9 cellular contexts compared by ENCODE assay signal in the genomic region with DNA sequence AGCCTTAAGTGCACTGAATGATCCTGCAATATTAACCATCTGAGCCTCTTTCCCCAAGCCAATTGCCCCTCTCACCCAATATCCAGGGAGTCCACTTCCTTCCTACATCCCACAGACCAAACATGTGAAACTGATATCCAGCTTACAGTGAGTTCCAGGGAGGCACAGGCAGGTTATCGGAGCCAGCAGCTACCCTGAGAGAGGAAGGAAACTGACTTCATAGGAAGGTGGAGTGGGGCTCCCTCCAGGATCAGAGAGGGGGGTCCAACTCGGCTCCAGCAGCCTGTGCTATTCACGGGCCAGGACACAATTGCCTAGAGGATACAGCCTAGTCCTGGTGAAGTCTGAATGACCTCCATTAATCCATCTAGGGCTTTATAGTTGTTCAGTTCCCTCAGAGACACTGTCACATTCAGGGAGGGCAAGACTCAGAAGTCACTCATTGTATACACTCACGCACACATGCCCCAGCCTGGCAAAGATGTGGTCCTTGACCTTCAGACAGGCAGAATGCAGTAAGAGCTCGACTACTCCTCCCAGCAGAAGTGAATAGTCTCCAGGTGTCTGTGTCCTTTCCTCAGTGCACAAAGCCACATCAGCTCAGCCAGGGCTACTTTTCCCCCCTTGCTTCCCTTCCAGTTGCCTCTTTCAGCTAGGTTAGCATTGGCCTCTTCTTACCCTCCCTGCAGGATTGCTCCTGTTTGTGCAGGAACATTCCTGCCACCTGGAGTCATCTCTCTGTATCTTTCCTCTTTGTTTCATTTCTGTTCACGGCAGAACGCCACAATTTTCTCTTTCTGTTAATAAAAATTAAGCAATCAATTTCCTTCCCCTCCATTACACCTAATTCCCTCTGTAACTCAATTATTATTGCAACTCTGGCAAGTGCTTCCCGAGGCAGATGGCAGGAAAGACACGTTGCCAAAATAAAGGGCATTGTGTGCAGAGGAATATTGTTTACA.
DNase-seq lines count a peak whose midpoint lies in the region; ATAC-seq and TF ChIP-seq lines count a peak whose summit lies in the region.
"Had no signal": no experiment of that assay in that cellular context is flagged by ENCODE, and none has a peak within 500 bp of the region (broad histone marks: within the 10 kb centered on the region; RNA-seq: fewer than 3 reads in every experiment).

No MANE protein-coding gene starts in this region.

- intact Hi-C loops in head of caudate nucleus (cut with DNase I), result no loop called here

- DNase-seq in AG04450 (ENCODE audit: low read depth, low spot score), result no peak
- no peak for DNase-seq in astrocyte of the cerebellum (ENCODE audit: low read depth)
- DNase-seq in left kidney (ENCODE audit: low read depth, low spot score), result peak; percentile 65
- DNase-seq in stimulated activated CD4-positive, alpha-beta T cell treated with anti-CD3 and anti-CD28 coated beads, Interleukin-4, amount 100 ng/mL, for 4 hours, result no peak
- DNase-seq in head of caudate nucleus, result no peak

- POLR2A ChIA-PET in AG04450 (lab: Yijun Ruan, JAX), result no interaction called here

- ATAC-seq in GM19397 (IDR thresholded peaks at IDR 0.05; ENCODE audit: unreplicated experiment), result no peak
- ATAC-seq in GM18517 (IDR thresholded peaks at IDR 0.05; ENCODE audit: unreplicated experiment), result no peak

- H3K27me3 ChIP-seq in AG04450 (ENCODE audit: control insufficient read depth, insufficient read depth, low read length), result peaks cover 2% of the 10 kb centered on the region

- H3K27ac ChIP-seq in AG04450 (ENCODE audit: low read depth, low read length), result no peak overlapping the region
- H3K27ac ChIP-seq: dorsolateral prefrontal cortex had no signal

- H3K9me3 ChIP-seq in AG04450 (ENCODE audit: control insufficient read depth, insufficient read depth, low read length), result no peaks in the 10 kb centered on the region

- H3K4me3 ChIP-seq in AG04450 (ENCODE audit: low read depth, low read length) (no peak overlapping the region), astrocyte of the cerebellum (ENCODE audit: low read depth, low read length) (no peak overlapping the region)
- H3K4me3 ChIP-seq: dorsolateral prefrontal cortex had no signal

- no peak for TF ChIP-seq EP300 in Ishikawa (IDR thresholded peaks at IDR 0.05; ENCODE audit: borderline replicate concordance)

- TF ChIP-seq RAD21 in Ishikawa (IDR thresholded peaks at IDR 0.05; ENCODE audit: low read depth), result peak; percentile 51; the same call in 1 of the 2 replicates

- in situ Hi-C loops in astrocyte of the cerebellum (cut with HindIII; ENCODE audit: low sequenced_read_pairs), result no loop called here

- TF ChIP-seq CTCF in AG04450 (IDR thresholded peaks at IDR 0.05; ENCODE audit: low read depth, low read length) (peak; percentile 52), astrocyte of the cerebellum (IDR thresholded peaks at IDR 0.05; ENCODE audit: low read depth, low read length, missing control alignments) (peak; percentile 50)

- CTCF ChIA-PET in AG04450 (lab: Charles Lee), result interaction anchor here (1.5 kb wide), 1 partner anchor 9 kb away, joined by 3 read pairs; no protein-coding TSS in a partner anchor

TF ChIP-seq in Ishikawa, 13 proteins besides CTCF, POLR2A, EP300 and RAD21:
- TF ChIP-seq TCF12 (IDR thresholded peaks at IDR 0.05; ENCODE audit: low read depth), result no peak
- no peak for TF ChIP-seq TAF1 (IDR thresholded peaks at IDR 0.05; ENCODE audit: low read depth)
- 0 out of 2 replicates have a peak, but pooled peaks have one; percentile 21 for TF ChIP-seq TEAD4 (IDR thresholded peaks at IDR 0.05)
- TF ChIP-seq FOXM1 (IDR thresholded peaks at IDR 0.05; ENCODE audit: borderline replicate concordance, low read depth), result no peak
- no peak for TF ChIP-seq YY1 (IDR thresholded peaks at IDR 0.05; ENCODE audit: low read depth)
